In genomic region chr10:38094158-38094922, GRCh38 we compare ENCODE assay signal across 8 cellular contexts. TPM values are rescaled to one million over a fixed set of nuclear protein-coding genes. Genes with fewer than 3 reads are reported as not detected.
DNase-seq lines count a peak whose midpoint lies in the region; ATAC-seq lines count a peak whose summit lies in the region.

ZNF37A (plus strand) TSS chr10:38094337; CDS start chr10:38096618, 2,281 bp downstream.

- H3K36me3 ChIP-seq in CD8-positive, alpha-beta memory T cell (ENCODE audit: insufficient read depth, low read length), result peaks cover 12% of the 10 kb centered on the region
- peaks cover 26% of the 10 kb centered on the region for H3K36me3 ChIP-seq in effector memory CD4-positive, alpha-beta T cell (ENCODE audit: control insufficient read depth, insufficient read depth, low read length)

- CTCF ChIA-PET in CD8-positive, alpha-beta memory T cell (lab: Charles Lee), result interaction anchor here (1.5 to 3.9 kb wide), 3 partner anchors 83 to 118 kb away, joined by 4 to 20 read pairs (median 5); partner anchors contain the start of genes ZNF25 and ZNF33A

- no peaks in the 10 kb centered on the region for H3K27me3 ChIP-seq in CD8-positive, alpha-beta memory T cell (ENCODE audit: insufficient read depth, low read length, poor library complexity, severe bottlenecking)
- no peaks in the 10 kb centered on the region for H3K27me3 ChIP-seq in effector memory CD4-positive, alpha-beta T cell (replicated peaks; ENCODE audit: control insufficient read depth, insufficient read depth, low read length, poor library complexity, severe bottlenecking)

- no peaks in the 10 kb centered on the region for H3K27me3 Mint-ChIP-seq in CD8-positive, alpha-beta memory T cell

- peak within 1 kb of the TSS; percentile 89 to 94 (median 92) for H3K4me3 Mint-ChIP-seq in CD8-positive, alpha-beta memory T cell

- peak; percentile 98 for ATAC-seq in GM19468 (IDR thresholded peaks at IDR 0.05; ENCODE audit: extremely low read depth, unreplicated experiment)

- peak within 1 kb of the TSS; percentile 86 for H3K4me3 ChIP-seq in CD8-positive, alpha-beta memory T cell (ENCODE audit: low read length)
- H3K4me3 ChIP-seq in effector memory CD4-positive, alpha-beta T cell (ENCODE audit: insufficient read depth, low read depth, low read length, poor library complexity, severe bottlenecking), result peak within 1 kb of the TSS; percentile 66

- peak within 1 kb of the TSS; percentile 69 to 99 (median 97) for H3K27ac Mint-ChIP-seq in CD8-positive, alpha-beta memory T cell

- H3K4me1 Mint-ChIP-seq in CD8-positive, alpha-beta memory T cell, result peaks cover 30 to 54% (median 45%) of the 10 kb centered on the region in 3 donors

- POLR2A ChIA-PET in CD8-positive, alpha-beta memory T cell (lab: Charles Lee), result interaction anchor here (0.6 to 2.6 kb wide), 4 partner anchors 67 to 117 kb away, joined by 4 to 15 read pairs (median 6); partner anchors contain the start of genes ZNF25 and ZNF33A

- peak within 1 kb of the TSS; percentile 95 for H3K27ac ChIP-seq in CD8-positive, alpha-beta memory T cell (ENCODE audit: low read depth, low read length)
- peak within 1 kb of the TSS; percentile 77 for H3K27ac ChIP-seq in effector memory CD4-positive, alpha-beta T cell (ENCODE audit: insufficient read depth, low read length, poor library complexity, severe bottlenecking)

- H3K36me3 Mint-ChIP-seq in CD8-positive, alpha-beta memory T cell, result peaks cover 28 to 51% (median 35%) of the 10 kb centered on the region in 3 donors

- peaks cover 0 to 13% (median 0%) of the 10 kb centered on the region in 5 donors for H3K9me3 Mint-ChIP-seq in CD8-positive, alpha-beta memory T cell

- no peaks in the 10 kb centered on the region for H3K9me3 ChIP-seq in CD8-positive, alpha-beta memory T cell (ENCODE audit: low read length)
- no peaks in the 10 kb centered on the region for H3K9me3 ChIP-seq in effector memory CD4-positive, alpha-beta T cell (ENCODE audit: control insufficient read depth, low read length)

- H3K4me1 ChIP-seq in CD8-positive, alpha-beta memory T cell (ENCODE audit: insufficient read depth, low read length), result peaks cover 17% of the 10 kb centered on the region
- peaks cover 12% of the 10 kb centered on the region for H3K4me1 ChIP-seq in effector memory CD4-positive, alpha-beta T cell (ENCODE audit: control insufficient read depth, insufficient read depth, low read length, poor library complexity, severe bottlenecking)

- DNase-seq in CD8-positive, alpha-beta memory T cell, result peak; percentile 78 to 93 (median 85)
- peak; percentile 45 for DNase-seq in HS-5 (ENCODE audit: low read depth)
- DNase-seq in NK-92 treated with Interleukin-12 subunit alpha and Interleukin-12 subunit beta, amount 100 ng/mL, for 24 hours (lab: John Stamatoyannopoulos, UW), result peak; percentile 77
- peak; percentile 92 for DNase-seq in activated CD8-positive, alpha-beta memory T cell treated with anti-CD3 and anti-CD28 coated beads for 24 hours
- DNase-seq in effector memory CD4-positive, alpha-beta T cell, result peak; percentile 76 to 85 (median 84)
- DNase-seq in medulla oblongata (ENCODE audit: extremely low spot score), result peak; percentile 99
- peak; percentile 84 for DNase-seq in stimulated activated CD8-positive, alpha-beta memory T cell treated with anti-CD3 and anti-CD28 coated beads, Interleukin-12 subunit alpha, Interleukin-12 subunit beta, amount 100 ng/mL, for 1 hour (ENCODE audit: low read depth)

RNA-seq across cellular contexts. Expression of gene ZNF37A, which starts in this region (rescaled TPM):
- 10 to 100 TPM; 19.0 to 19.6 TPM for total RNA-seq in CD8-positive, alpha-beta memory T cell
- 7.2 TPM for polyA plus RNA-seq in CD8-positive, alpha-beta memory T cell

Comparison
In these comparisons a context has a peak if more than half of its experiments do, and no peak if none do; other contexts are left out.
1. Peak in every context shown above with its lines: DNase-seq, ATAC-seq, H3K4me3 ChIP-seq and H3K27ac ChIP-seq.
2. DNase-seq: peak in every context shown above with its lines; median percentile 99 in medulla oblongata; 92 in activated CD8-positive, alpha-beta memory T cell treated with anti-CD3 and anti-CD28 coated beads for 24 hours; 85 in CD8-positive, alpha-beta memory T cell; 84 in effector memory CD4-positive, alpha-beta T cell; 84 in stimulated activated CD8-positive, alpha-beta memory T cell treated with anti-CD3 and anti-CD28 coated beads, Interleukin-12 subunit alpha, Interleukin-12 subunit beta, amount 100 ng/mL, for 1 hour; 77 in NK-92 treated with Interleukin-12 subunit alpha and Interleukin-12 subunit beta, amount 100 ng/mL, for 24 hours; 45 in HS-5.